ENCODE assay signal across 8 cellular contexts in genomic region chr10:89301231-89301630, GRCh38. TPM values are rescaled to one million over a fixed set of nuclear protein-coding genes. Genes with fewer than 3 reads are reported as not detected.
DNase-seq lines count a peak whose midpoint lies in the region; ATAC-seq and TF ChIP-seq lines count a peak whose summit lies in the region.

No MANE protein-coding gene starts in this region.

- peak; percentile 52 for DNase-seq in ACHN
- peak; percentile 31 for DNase-seq in NOMO-1 treated with dmso at 0.1 percent for 144 hours (lab: John Stamatoyannopoulos, UW; ENCODE audit: unreplicated experiment)
- DNase-seq in central memory CD8-positive, alpha-beta T cell (ENCODE audit: low spot score in 2 of 2) = no peak
- peak; percentile 22 to 42 for DNase-seq in memory B cell (ENCODE audit: low spot score in 2 of 2)
- no peak for DNase-seq in vagina (ENCODE audit: extremely low spot score in 2 of 2)
- no peak for DNase-seq in mucosa of gallbladder (ENCODE audit: low spot score)

- peaks cover 0 to 5% of the 10 kb centered on the region in 2 donors for H3K36me3 ChIP-seq in vagina

- peaks cover 42% of the 10 kb centered on the region for H3K4me1 ChIP-seq in vagina

- ATAC-seq in GM18909 (IDR thresholded peaks at IDR 0.05; ENCODE audit: poor library complexity, unreplicated experiment) = peak; percentile 28
- ATAC-seq in central memory CD8-positive, alpha-beta T cell (replicated peaks; ENCODE audit: extremely low read depth, poor library complexity, severe bottlenecking) = peak; percentile 42
- ATAC-seq in memory B cell (ENCODE audit: low read depth) = peak; percentile 69
- ATAC-seq in GM21576 (IDR thresholded peaks at IDR 0.05; ENCODE audit: unreplicated experiment) = no peak

- peak overlapping the region; percentile 38 to 54 for H3K4me3 ChIP-seq in vagina

- peak overlapping the region; percentile 97 for H3K27ac Mint-ChIP-seq in central memory CD8-positive, alpha-beta T cell (ENCODE audit: low read depth)
- H3K27ac Mint-ChIP-seq in memory B cell = peak overlapping the region; percentile 98

- no peaks in the 10 kb centered on the region for H3K9me3 Mint-ChIP-seq in central memory CD8-positive, alpha-beta T cell
- H3K9me3 Mint-ChIP-seq in memory B cell = peaks cover 7% of the 10 kb centered on the region

- no peak for TF ChIP-seq CTCF in vagina (IDR thresholded peaks at IDR 0.05)

- H3K36me3 Mint-ChIP-seq in central memory CD8-positive, alpha-beta T cell (ENCODE audit: insufficient read depth) = peaks cover 22% of the 10 kb centered on the region
- peaks cover 18% of the 10 kb centered on the region for H3K36me3 Mint-ChIP-seq in memory B cell

- H3K27ac ChIP-seq in vagina = peak overlapping the region; percentile 89

- peak overlapping the region; percentile 91 for H3K4me3 Mint-ChIP-seq in central memory CD8-positive, alpha-beta T cell
- H3K4me3 Mint-ChIP-seq in memory B cell = peak overlapping the region; percentile 94

- TF ChIP-seq POLR2A in vagina (IDR thresholded peaks at IDR 0.05) = no peak

- in situ Hi-C loops in ACHN (cut with HindIII; ENCODE audit: low pct_ligation_motif_present, low pct_unique_long_range_greater_than_20kb, low sequenced_read_pairs) = no loop called here

- peaks cover 41% of the 10 kb centered on the region for H3K4me1 Mint-ChIP-seq in central memory CD8-positive, alpha-beta T cell
- H3K4me1 Mint-ChIP-seq in memory B cell = peaks cover 33% of the 10 kb centered on the region

- intact Hi-C loops in vagina (cut with DNase I) = no loop called here

- H3K27me3 ChIP-seq in vagina = no peaks in the 10 kb centered on the region

- no peaks in the 10 kb centered on the region for H3K9me3 ChIP-seq in vagina

- H3K27me3 Mint-ChIP-seq in central memory CD8-positive, alpha-beta T cell = no peaks in the 10 kb centered on the region
- no peaks in the 10 kb centered on the region for H3K27me3 Mint-ChIP-seq in memory B cell

RNA-seq across cellular contexts. Expression of gene IFIT2, which starts 0.6 kb away (rescaled TPM):
- total RNA-seq in vagina (2.9 TPM), mucosa of gallbladder (11.8 TPM)

RNA-seq across cellular contexts. Expression of gene IFIT3, which starts 26.6 kb away (rescaled TPM):
- 6.1 TPM for total RNA-seq in vagina
- 11.1 TPM for total RNA-seq in mucosa of gallbladder

RNA-seq across cellular contexts. Expression of gene LIPA, which starts 49.7 kb away (rescaled TPM):
- 27.7 TPM for total RNA-seq in vagina
- 62.0 TPM for total RNA-seq in mucosa of gallbladder

Comparison
In these comparisons a context has a peak if more than half of its experiments do, and no peak if none do; other contexts are left out.
1. DNase-seq: peak in ACHN (single experiment), NOMO-1 treated with dmso at 0.1 percent for 144 hours (single experiment) and memory B cell (2 of 2); none in central memory CD8-positive, alpha-beta T cell (0 of 2), vagina (0 of 2) and mucosa of gallbladder (single experiment).